ENCODE assay signal across 19 cellular contexts in genomic region chr17:12415031-12415430, GRCh38.
DNase-seq lines count a peak whose midpoint lies in the region; ATAC-seq, FAIRE-seq and TF ChIP-seq lines count a peak whose summit lies in the region.
"Had no signal": no experiment of that assay in that cellular context is flagged by ENCODE, and none has a peak within 500 bp of the region (broad histone marks: within the 10 kb centered on the region; RNA-seq: fewer than 3 reads in every experiment).

No MANE protein-coding gene starts in this region.

- no peak for ATAC-seq in HG02852 (IDR thresholded peaks at IDR 0.05; ENCODE audit: unreplicated experiment)
- ATAC-seq: gastrocnemius medialis, left ventricle myocardium superior had no signal

- TF ChIP-seq CTCF in AG04449 (IDR thresholded peaks at IDR 0.05; ENCODE audit: insufficient read depth, low read length, missing control alignments) (no peak), choroid plexus epithelial cell (conservative IDR thresholded peaks at IDR 0.05; ENCODE audit: low read depth, low read length) (no peak)

- FAIRE-seq in HTR-8/SVneo (lab: Jason Lieb, UNC): no peak
- FAIRE-seq: A204.1, D721Med, small intestine had no signal

- H3K27ac ChIP-seq in HUES48 (ENCODE audit: low read depth, low read length): peak overlapping the region; percentile 73
- H3K27ac ChIP-seq: colonic mucosa, gastrocnemius medialis, thyroid gland had no signal

- H3K9me3 ChIP-seq in HUES48 (ENCODE audit: control insufficient read depth, insufficient read depth, low read length): no peaks in the 10 kb centered on the region
- H3K9me3 ChIP-seq: colonic mucosa, gastrocnemius medialis, thyroid gland had no signal

- H3K4me3 ChIP-seq in AG04449 (ENCODE audit: low read depth, low read length): no peak overlapping the region
- H3K4me3 ChIP-seq in HUES48 (ENCODE audit: low read depth, low read length): no peak overlapping the region
- H3K4me3 ChIP-seq in choroid plexus epithelial cell (ENCODE audit: low read depth, low read length): no peak overlapping the region
- H3K4me3 ChIP-seq: colonic mucosa, gastrocnemius medialis, thyroid gland had no signal

- H3K9ac ChIP-seq in HUES48 (ENCODE audit: low read depth, low read length): no peak overlapping the region

- DNase-seq in AG04449 (ENCODE audit: low read depth, low spot score): peak; percentile 44
- peak; percentile 65 for DNase-seq in choroid plexus epithelial cell (ENCODE audit: low read depth)
- DNase-seq in kidney glomerular epithelial cell (lab: John Stamatoyannopoulos, UW): peak; percentile 57
- DNase-seq in effector CD8-positive, alpha-beta T cell (lab: John Stamatoyannopoulos, UW): no peak
- DNase-seq in HTR-8/SVneo (ENCODE audit: insufficient read length, low spot score): no peak
- no peak for DNase-seq in SHP77 (lab: John Stamatoyannopoulos, UW)
- DNase-seq: activated CD8-positive, alpha-beta memory T cell treated with anti-CD3 and anti-CD28 coated beads for 24 hours; activated naive CD4-positive, alpha-beta T cell treated with anti-CD3 and anti-CD28 coated beads for 36 hours; colonic mucosa; gastrocnemius medialis; left ventricle myocardium superior; NCI-H1092 treated with DMSO at 0.1 percent for 48 hours; NCI-H524; small intestine; thyroid gland had no signal

- peaks cover 10% of the 10 kb centered on the region; the same call in 1 of the 2 replicates for H3K4me1 ChIP-seq in HUES48 (ENCODE audit: control insufficient read depth, insufficient read depth, low read length)
- H3K4me1 ChIP-seq: colonic mucosa, gastrocnemius medialis had no signal

- H3K36me3 ChIP-seq in HUES48 (ENCODE audit: control insufficient read depth, insufficient read depth, low read length): no peaks in the 10 kb centered on the region
- H3K36me3 ChIP-seq: colonic mucosa, gastrocnemius medialis, thyroid gland had no signal

- POLR2A ChIA-PET in AG04449 (lab: Yijun Ruan, JAX): no interaction called here

- H3K27me3 ChIP-seq in HUES48 (ENCODE audit: control insufficient read depth, insufficient read depth, low read length): no peaks in the 10 kb centered on the region
- H3K27me3 ChIP-seq: colonic mucosa, gastrocnemius medialis, thyroid gland had no signal

- CTCF ChIA-PET in AG04449 (lab: Yijun Ruan, JAX): no interaction called here

Comparison
In these comparisons a context has a peak if more than half of its experiments do, and no peak if none do; other contexts are left out.
1. DNase-seq: peak in AG04449 (single experiment), choroid plexus epithelial cell (single experiment) and kidney glomerular epithelial cell (single experiment); none in effector CD8-positive, alpha-beta T cell (single experiment), HTR-8/SVneo (single experiment) and SHP77 (0 of 2).